ENCODE assay signal across 17 cellular contexts in the genomic region with DNA sequence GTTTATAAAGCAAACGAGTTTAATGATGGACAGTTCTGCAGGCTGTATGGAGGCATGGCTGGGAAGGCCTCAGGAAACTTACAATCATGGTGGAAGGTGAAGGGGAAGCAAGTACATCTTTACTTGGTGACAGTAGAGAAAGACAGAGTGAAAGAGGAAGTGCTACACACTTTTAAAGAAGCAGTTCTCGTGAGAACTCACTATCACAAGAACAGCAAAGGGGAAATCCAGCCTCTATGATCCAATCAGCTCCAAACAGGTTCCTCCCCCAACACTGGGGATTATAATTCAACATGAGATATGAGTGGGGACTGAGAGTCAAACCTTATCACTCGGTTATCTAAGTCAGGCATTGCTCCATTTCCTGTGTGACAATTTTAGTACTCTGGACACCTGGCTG.
DNase-seq lines count a peak whose midpoint lies in the region; ATAC-seq and TF ChIP-seq lines count a peak whose summit lies in the region.
"Had no signal": no experiment of that assay in that cellular context is flagged by ENCODE, and none has a peak within 500 bp of the region (broad histone marks: within the 10 kb centered on the region; RNA-seq: fewer than 3 reads in every experiment).

No MANE protein-coding gene starts in this region.

- ATAC-seq in GM18519 (IDR thresholded peaks at IDR 0.05; ENCODE audit: low FRiP score, unreplicated experiment) (peak; percentile 77), GM21576 (IDR thresholded peaks at IDR 0.05; ENCODE audit: unreplicated experiment) (peak; percentile 46), HG03442 (IDR thresholded peaks at IDR 0.05; ENCODE audit: unreplicated experiment) (peak; percentile 60)
- ATAC-seq: HCT116 had no signal

- DNase-seq in DMS79 treated with DMSO at 0.1 percent for 48 hours (lab: John Stamatoyannopoulos, UW) (no peak), NCI-H2227 (lab: John Stamatoyannopoulos, UW; ENCODE audit: unreplicated experiment) (no peak), HuH-7.5 (ENCODE audit: low spot score) (no peak), ovary (no peak)
- DNase-seq: activated naive CD4-positive, alpha-beta T cell treated with anti-CD3 and anti-CD28 coated beads, Interleukin-2, amount 50 U/mL, for 16 hours; BE2C; glutamatergic neuron; NCI-H1092 treated with DMSO at 0.1 percent for 48 hours; NCI-H524; SHP77 had no signal

- TF ChIP-seq CTCF in SU-DHL-6 (IDR thresholded peaks at IDR 0.05; ENCODE audit: insufficient read depth, low read length, poor library complexity, severe bottlenecking): no peak
- TF ChIP-seq CTCF in ovary (IDR thresholded peaks at IDR 0.05): no peak

- peak overlapping the region; percentile 22 for H2AFZ ChIP-seq in SU-DHL-6 (ENCODE audit: low read depth, low read length, severe bottlenecking)

- no peak for TF ChIP-seq POLR2A in ovary (IDR thresholded peaks at IDR 0.05)

- no peak overlapping the region for H3K27ac ChIP-seq in SU-DHL-6 (ENCODE audit: low read depth, low read length)
- no peak overlapping the region for H3K27ac ChIP-seq in ovary
- H3K27ac ChIP-seq: cardiac muscle cell, right atrium auricular region had no signal

- no peaks in the 10 kb centered on the region for H3F3A ChIP-seq in SU-DHL-6 (ENCODE audit: insufficient read depth)

- H3K9me2 ChIP-seq in SU-DHL-6 (replicated peaks; ENCODE audit: insufficient read depth, low read length): no peaks in the 10 kb centered on the region

- H3K36me3 ChIP-seq in SU-DHL-6 (ENCODE audit: low read length) (no peaks in the 10 kb centered on the region), ovary (no peaks in the 10 kb centered on the region)
- H3K36me3 ChIP-seq: BE2C, cardiac muscle cell, right atrium auricular region had no signal

- H3K4me3 ChIP-seq in SU-DHL-6 (ENCODE audit: insufficient read depth, low read length, poor library complexity, severe bottlenecking) (no peak overlapping the region), ovary (no peak overlapping the region)
- H3K4me3 ChIP-seq: cardiac muscle cell, right atrium auricular region had no signal

- no peaks in the 10 kb centered on the region for H3K9me3 ChIP-seq in SU-DHL-6 (ENCODE audit: insufficient read depth, low read length)
- H3K9me3 ChIP-seq in ovary: no peaks in the 10 kb centered on the region
- H3K9me3 ChIP-seq: BE2C, right atrium auricular region had no signal

- H3K79me2 ChIP-seq in SU-DHL-6 (ENCODE audit: insufficient read depth, low read length): no peaks in the 10 kb centered on the region

- H3K9ac ChIP-seq in SU-DHL-6 (ENCODE audit: low read length): no peak overlapping the region

- intact Hi-C loops in ovary (cut with DNase I): no loop called here

- no peaks in the 10 kb centered on the region for H3K4me1 ChIP-seq in ovary (ENCODE audit: insufficient read depth)
- H3K4me1 ChIP-seq: BE2C, right atrium auricular region had no signal

- no peak for TF ChIP-seq EP300 in ovary (IDR thresholded peaks at IDR 0.05)

- H3K27me3 ChIP-seq in SU-DHL-6 (ENCODE audit: low read length): no peaks in the 10 kb centered on the region
- no peaks in the 10 kb centered on the region for H3K27me3 ChIP-seq in ovary
- H3K27me3 ChIP-seq: BE2C, cardiac muscle cell, right atrium auricular region had no signal

- WGBS in ovary, 3 donors: 43 to 61% (median 54%) methylated on average over 3 of the region's 3 CpGs

- H3K4me2 ChIP-seq in SU-DHL-6 (ENCODE audit: low read depth, low read length, poor library complexity, severe bottlenecking): no peak overlapping the region

- no peaks in the 10 kb centered on the region for H4K20me1 ChIP-seq in SU-DHL-6 (ENCODE audit: low read depth, low read length)
